ENCODE assay signal across 1 cellular context in the genomic region with DNA sequence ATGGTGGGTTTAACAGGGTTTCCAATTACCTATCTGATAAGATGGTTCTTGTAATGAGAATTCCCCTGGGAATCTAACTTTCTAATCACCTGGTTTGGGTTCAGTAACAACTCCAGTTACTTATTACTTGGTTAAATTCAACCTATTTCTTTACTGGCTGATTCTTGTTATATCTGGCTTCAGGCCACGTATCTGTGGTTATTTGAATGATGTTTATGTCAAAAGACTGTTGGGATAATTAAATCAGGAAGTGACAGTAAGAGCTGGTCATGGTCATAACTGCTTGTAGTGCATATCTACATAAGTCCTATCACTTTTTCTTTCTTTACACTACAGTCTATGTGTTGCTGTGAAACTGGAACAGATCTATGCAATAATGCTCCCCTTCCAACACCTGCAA.
A peak's percentile ranks its signal among the peaks of the same experiment; 100 is the strongest.
TF ChIP-seq lines count a peak whose summit lies in the region.

No MANE protein-coding gene starts in this region.

TF ChIP-seq in SK-N-SH treated with all-trans-retinoic acid at 6 μM for 48 hours, 23 proteins besides CTCF, POLR2A, EP300 and RAD21 (continued from another document):
- TF ChIP-seq GLIS3 (CRISPR knock-in tag; IDR thresholded peaks at IDR 0.05): 0 out of 2 replicates have a peak, but pooled peaks have one; percentile 61
